Comparison of ENCODE assay signal across 13 cellular contexts in the genomic region with DNA sequence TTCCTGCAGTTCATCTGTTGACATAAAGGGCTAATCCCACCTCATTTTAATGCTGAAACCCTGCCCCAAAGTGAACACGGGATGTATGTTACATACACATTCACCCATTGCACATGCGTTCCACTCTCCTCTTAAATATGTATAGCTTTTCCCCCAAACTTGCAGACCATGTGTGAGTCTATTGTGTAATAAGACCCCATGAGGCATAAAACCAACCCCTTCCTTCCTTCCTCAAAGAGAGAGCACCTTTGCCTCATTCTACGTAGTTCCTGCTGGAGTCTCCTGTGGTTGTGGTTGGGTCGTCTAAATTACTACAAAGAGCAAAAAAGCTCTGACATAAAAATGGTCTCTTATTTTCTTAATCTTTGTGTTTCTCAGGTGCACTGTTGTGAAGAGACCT.
A peak's percentile ranks its signal among the peaks of the same experiment; 100 is the strongest.
DNase-seq lines count a peak whose midpoint lies in the region; ATAC-seq, FAIRE-seq and TF ChIP-seq lines count a peak whose summit lies in the region.
"Had no signal": no experiment of that assay in that cellular context is flagged by ENCODE, and none has a peak within 500 bp of the region (broad histone marks: within the 10 kb centered on the region; RNA-seq: fewer than 3 reads in every experiment).

No MANE protein-coding gene starts in this region.

- no peaks in the 10 kb centered on the region for H3K36me3 ChIP-seq in breast epithelium
- H3K36me3 ChIP-seq in upper lobe of left lung = no peaks in the 10 kb centered on the region
- H3K36me3 ChIP-seq in prostate gland = no peaks in the 10 kb centered on the region
- H3K36me3 ChIP-seq: WERI-Rb-1 had no signal

- WGBS in upper lobe of left lung, 2 donors = 61 to 75% methylated on average over 4 of the region's 4 CpGs
- 86% methylated on average over 4 of the region's 4 CpGs for WGBS in prostate gland

- ATAC-seq in upper lobe of left lung (ENCODE audit: low FRiP score in 2 of 2) = peak; percentile 6 to 63

- H3K4me1 ChIP-seq in breast epithelium (peaks cover 0 to 13% of the 10 kb centered on the region in 2 donors), upper lobe of left lung (peaks cover 20 to 33% (median 24%) of the 10 kb centered on the region in 4 donors), prostate gland (replicated peaks) (no peaks in the 10 kb centered on the region)

- FAIRE-seq in GM12891 (lab: Jason Lieb, UNC) = no peak

- H3K27me3 ChIP-seq in breast epithelium = no peaks in the 10 kb centered on the region
- no peaks in the 10 kb centered on the region for H3K27me3 ChIP-seq in upper lobe of left lung
- no peaks in the 10 kb centered on the region for H3K27me3 ChIP-seq in prostate gland (replicated peaks; ENCODE audit: insufficient read depth)

- no peaks in the 10 kb centered on the region for H3K36me3 Mint-ChIP-seq in MCF 10A (ENCODE audit: insufficient read depth, unreplicated experiment)

- no peaks in the 10 kb centered on the region for H3K9me3 Mint-ChIP-seq in MCF 10A (ENCODE audit: unreplicated experiment)

- no peaks in the 10 kb centered on the region for H3K4me1 Mint-ChIP-seq in MCF 10A (ENCODE audit: insufficient read depth, unreplicated experiment)

- DNase-seq in breast epithelium (ENCODE audit: low spot score in 2 of 2) (no peak), MCF 10A (ENCODE audit: unreplicated experiment) (no peak), T-helper 22 cell (ENCODE audit: low read depth) (peak; percentile 41), lung microvascular endothelial cell (ENCODE audit: low read depth in 2 of 2) (peak; percentile 63 to 73), upper lobe of left lung (peak in 1 of 2 donors; percentile 32), prostate gland (ENCODE audit: low spot score) (no peak), GM12891 (ENCODE audit: insufficient read length, low spot score) (no peak), NCI-H1417 (lab: John Stamatoyannopoulos, UW) (no peak)
- DNase-seq: NCI-H526; stimulated activated CD4-positive, alpha-beta T cell treated with anti-CD3 and anti-CD28 coated beads, Interleukin-4, amount 100 ng/mL, for 1 hour; WERI-Rb-1 had no signal

- POLR2A ChIA-PET in MCF 10A (lab: Yijun Ruan, JAX) = interaction anchor here (1.8 kb wide), 1 partner anchor 347 kb away, joined by 10 read pairs; no protein-coding TSS in a partner anchor

- peak overlapping the region; percentile 38 to 65 for H3K27ac ChIP-seq in breast epithelium
- H3K27ac ChIP-seq in upper lobe of left lung = peak overlapping the region; percentile 51 to 71 (median 67)
- H3K27ac ChIP-seq in prostate gland = no peak overlapping the region
- H3K27ac ChIP-seq: WERI-Rb-1 had no signal

- TF ChIP-seq CTCF in breast epithelium (IDR thresholded peaks at IDR 0.05) (no peak), MCF 10A (IDR thresholded peaks at IDR 0.05; ENCODE audit: unreplicated experiment) (no peak), upper lobe of left lung (IDR thresholded peaks at IDR 0.05) (no peak), prostate gland (IDR thresholded peaks at IDR 0.05) (no peak)

- BruUV-seq in MCF 10A (replicated peaks; lab: Mats Ljungman, UMichigan) = no TSS peak

- no peak for TF ChIP-seq EP300 in upper lobe of left lung (IDR thresholded peaks at IDR 0.05)

- TF ChIP-seq POLR2A in breast epithelium (IDR thresholded peaks at IDR 0.05) (no peak), upper lobe of left lung (IDR thresholded peaks at IDR 0.05) (no peak), prostate gland (IDR thresholded peaks at IDR 0.05) (no peak), GM12891 (IDR thresholded peaks at IDR 0.05; ENCODE audit: low read depth, low read length) (no peak)

- no peak overlapping the region for H3K27ac Mint-ChIP-seq in MCF 10A (ENCODE audit: low read depth, unreplicated experiment)
- H3K27ac Mint-ChIP-seq: activated naive CD4-positive, alpha-beta T cell treated with anti-CD3 and anti-CD28 coated beads, Interleukin-2, amount 50 U/mL, for 72 hours; type B pancreatic cell had no signal

- intact Hi-C loops in breast epithelium (cut with DNase I; ENCODE audit: low total_unique reads) (no loop called here), MCF 10A (cut with micrococcal nuclease) (no loop called here), prostate gland (cut with DNase I) (no loop called here)

- H3K27me3 Mint-ChIP-seq in MCF 10A (ENCODE audit: insufficient read depth, unreplicated experiment) = no peaks in the 10 kb centered on the region
- H3K27me3 Mint-ChIP-seq: type B pancreatic cell had no signal

- CTCF ChIA-PET in MCF 10A (lab: Yijun Ruan, JAX) = no interaction called here

- H3K4me3 Mint-ChIP-seq in MCF 10A (ENCODE audit: unreplicated experiment) = no peak overlapping the region
- H3K4me3 Mint-ChIP-seq: type B pancreatic cell had no signal

- H3K9me3 ChIP-seq in breast epithelium (no peaks in the 10 kb centered on the region), upper lobe of left lung (peaks cover 0 to 6% (median 3%) of the 10 kb centered on the region in 4 donors), prostate gland (no peaks in the 10 kb centered on the region)

- no peak overlapping the region for H3K4me3 ChIP-seq in breast epithelium
- H3K4me3 ChIP-seq in upper lobe of left lung = no peak overlapping the region
- no peak overlapping the region for H3K4me3 ChIP-seq in prostate gland

TF ChIP-seq in GM12891, 5 proteins besides CTCF, POLR2A, EP300 and RAD21:
- TF ChIP-seq TAF1 (IDR thresholded peaks at IDR 0.05; ENCODE audit: low read depth, low read length) (no peak), POLR2AphosphoS5 (IDR thresholded peaks at IDR 0.05; ENCODE audit: low read depth, low read length) (no peak), SPI1 (IDR thresholded peaks at IDR 0.05; ENCODE audit: low read depth, low read length) (no peak), POU2F2 (IDR thresholded peaks at IDR 0.05; ENCODE audit: low read depth, low read length) (no peak), PAX5 (IDR thresholded peaks at IDR 0.05; ENCODE audit: insufficient read depth, low read length, severe bottlenecking) (no peak)
TF ChIP-seq in GM12891: peak in this region for 0.

Comparison
In these comparisons a context has a peak if more than half of its experiments do, and no peak if none do; other contexts are left out.
1. DNase-seq: peak in T-helper 22 cell (single experiment) and lung microvascular endothelial cell (2 of 2); none in breast epithelium (0 of 2), MCF 10A (single experiment), prostate gland (single experiment), GM12891 (single experiment) and NCI-H1417 (0 of 3).
2. H3K27ac ChIP-seq: peak in breast epithelium (2 of 2) and upper lobe of left lung (4 of 4); none in prostate gland (0 of 2).